Comparison of ENCODE assay signal across 1 cellular context in the genomic region with DNA sequence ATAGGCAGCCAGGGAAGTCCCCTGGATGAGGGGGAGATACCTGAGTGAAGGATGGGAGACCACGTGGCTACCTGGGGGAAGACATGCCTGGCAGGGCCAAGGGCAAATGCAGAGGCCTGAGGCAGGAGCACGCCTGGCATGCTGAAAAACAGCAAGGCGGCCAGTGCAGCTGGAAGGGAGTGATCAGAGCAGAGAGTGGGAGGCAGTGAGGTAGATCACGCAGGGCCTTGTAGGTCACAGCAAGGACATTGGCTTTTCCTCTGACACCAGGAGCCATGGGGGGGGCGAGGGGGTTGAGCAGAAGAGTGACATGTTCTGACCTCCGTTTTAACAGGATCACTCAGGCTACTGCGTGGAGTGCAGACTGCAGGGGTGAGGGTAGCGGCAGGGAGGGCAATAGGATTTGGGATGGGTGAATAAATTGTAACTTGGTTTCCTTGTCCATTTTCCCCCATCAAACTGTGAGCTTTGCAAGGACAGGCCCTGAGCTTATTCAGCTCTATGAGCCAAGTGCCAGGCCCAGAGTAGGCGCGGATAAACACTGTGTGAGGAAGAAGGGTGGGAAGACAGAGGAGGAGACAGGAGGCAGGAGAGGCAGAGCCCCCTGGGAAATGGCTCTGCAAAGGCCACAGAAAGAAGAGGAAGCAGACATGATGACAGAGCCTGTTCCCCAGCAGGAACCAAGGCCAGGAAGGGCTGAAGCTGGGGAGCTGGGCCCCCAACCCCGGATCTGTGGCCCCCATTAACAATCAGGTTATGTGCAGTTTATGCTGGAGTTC.
TF ChIP-seq lines count a peak whose summit lies in the region.

No MANE protein-coding gene starts in this region.

TF ChIP-seq in K562, 482 proteins besides CTCF, POLR2A, EP300 and RAD21 (continued from another document):
- TF ChIP-seq, protein P1, sequence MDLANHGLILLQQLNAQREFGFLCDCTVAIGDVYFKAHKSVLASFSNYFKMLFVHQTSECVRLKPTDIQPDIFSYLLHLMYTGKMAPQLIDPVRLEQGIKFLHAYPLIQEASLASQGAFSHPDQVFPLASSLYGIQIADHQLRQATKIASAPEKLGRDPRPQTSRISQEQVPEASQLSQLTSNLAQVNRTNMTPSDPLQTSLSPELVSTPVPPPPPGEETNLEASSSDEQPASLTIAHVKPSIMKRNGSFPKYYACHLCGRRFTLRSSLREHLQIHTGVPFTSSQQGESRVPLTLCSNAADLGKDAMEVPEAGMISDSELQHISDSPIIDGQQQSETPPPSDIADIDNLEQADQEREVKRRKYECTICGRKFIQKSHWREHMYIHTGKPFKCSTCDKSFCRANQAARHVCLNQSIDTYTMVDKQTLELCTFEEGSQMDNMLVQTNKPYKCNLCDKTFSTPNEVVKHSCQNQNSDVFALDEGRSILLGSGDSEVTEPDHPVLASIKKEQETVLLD (IDR thresholded peaks at IDR 0.05): no peak
- no peak for TF ChIP-seq ZBTB17 (CRISPR knock-in tag; IDR thresholded peaks at IDR 0.05)
- TF ChIP-seq, protein P2, sequence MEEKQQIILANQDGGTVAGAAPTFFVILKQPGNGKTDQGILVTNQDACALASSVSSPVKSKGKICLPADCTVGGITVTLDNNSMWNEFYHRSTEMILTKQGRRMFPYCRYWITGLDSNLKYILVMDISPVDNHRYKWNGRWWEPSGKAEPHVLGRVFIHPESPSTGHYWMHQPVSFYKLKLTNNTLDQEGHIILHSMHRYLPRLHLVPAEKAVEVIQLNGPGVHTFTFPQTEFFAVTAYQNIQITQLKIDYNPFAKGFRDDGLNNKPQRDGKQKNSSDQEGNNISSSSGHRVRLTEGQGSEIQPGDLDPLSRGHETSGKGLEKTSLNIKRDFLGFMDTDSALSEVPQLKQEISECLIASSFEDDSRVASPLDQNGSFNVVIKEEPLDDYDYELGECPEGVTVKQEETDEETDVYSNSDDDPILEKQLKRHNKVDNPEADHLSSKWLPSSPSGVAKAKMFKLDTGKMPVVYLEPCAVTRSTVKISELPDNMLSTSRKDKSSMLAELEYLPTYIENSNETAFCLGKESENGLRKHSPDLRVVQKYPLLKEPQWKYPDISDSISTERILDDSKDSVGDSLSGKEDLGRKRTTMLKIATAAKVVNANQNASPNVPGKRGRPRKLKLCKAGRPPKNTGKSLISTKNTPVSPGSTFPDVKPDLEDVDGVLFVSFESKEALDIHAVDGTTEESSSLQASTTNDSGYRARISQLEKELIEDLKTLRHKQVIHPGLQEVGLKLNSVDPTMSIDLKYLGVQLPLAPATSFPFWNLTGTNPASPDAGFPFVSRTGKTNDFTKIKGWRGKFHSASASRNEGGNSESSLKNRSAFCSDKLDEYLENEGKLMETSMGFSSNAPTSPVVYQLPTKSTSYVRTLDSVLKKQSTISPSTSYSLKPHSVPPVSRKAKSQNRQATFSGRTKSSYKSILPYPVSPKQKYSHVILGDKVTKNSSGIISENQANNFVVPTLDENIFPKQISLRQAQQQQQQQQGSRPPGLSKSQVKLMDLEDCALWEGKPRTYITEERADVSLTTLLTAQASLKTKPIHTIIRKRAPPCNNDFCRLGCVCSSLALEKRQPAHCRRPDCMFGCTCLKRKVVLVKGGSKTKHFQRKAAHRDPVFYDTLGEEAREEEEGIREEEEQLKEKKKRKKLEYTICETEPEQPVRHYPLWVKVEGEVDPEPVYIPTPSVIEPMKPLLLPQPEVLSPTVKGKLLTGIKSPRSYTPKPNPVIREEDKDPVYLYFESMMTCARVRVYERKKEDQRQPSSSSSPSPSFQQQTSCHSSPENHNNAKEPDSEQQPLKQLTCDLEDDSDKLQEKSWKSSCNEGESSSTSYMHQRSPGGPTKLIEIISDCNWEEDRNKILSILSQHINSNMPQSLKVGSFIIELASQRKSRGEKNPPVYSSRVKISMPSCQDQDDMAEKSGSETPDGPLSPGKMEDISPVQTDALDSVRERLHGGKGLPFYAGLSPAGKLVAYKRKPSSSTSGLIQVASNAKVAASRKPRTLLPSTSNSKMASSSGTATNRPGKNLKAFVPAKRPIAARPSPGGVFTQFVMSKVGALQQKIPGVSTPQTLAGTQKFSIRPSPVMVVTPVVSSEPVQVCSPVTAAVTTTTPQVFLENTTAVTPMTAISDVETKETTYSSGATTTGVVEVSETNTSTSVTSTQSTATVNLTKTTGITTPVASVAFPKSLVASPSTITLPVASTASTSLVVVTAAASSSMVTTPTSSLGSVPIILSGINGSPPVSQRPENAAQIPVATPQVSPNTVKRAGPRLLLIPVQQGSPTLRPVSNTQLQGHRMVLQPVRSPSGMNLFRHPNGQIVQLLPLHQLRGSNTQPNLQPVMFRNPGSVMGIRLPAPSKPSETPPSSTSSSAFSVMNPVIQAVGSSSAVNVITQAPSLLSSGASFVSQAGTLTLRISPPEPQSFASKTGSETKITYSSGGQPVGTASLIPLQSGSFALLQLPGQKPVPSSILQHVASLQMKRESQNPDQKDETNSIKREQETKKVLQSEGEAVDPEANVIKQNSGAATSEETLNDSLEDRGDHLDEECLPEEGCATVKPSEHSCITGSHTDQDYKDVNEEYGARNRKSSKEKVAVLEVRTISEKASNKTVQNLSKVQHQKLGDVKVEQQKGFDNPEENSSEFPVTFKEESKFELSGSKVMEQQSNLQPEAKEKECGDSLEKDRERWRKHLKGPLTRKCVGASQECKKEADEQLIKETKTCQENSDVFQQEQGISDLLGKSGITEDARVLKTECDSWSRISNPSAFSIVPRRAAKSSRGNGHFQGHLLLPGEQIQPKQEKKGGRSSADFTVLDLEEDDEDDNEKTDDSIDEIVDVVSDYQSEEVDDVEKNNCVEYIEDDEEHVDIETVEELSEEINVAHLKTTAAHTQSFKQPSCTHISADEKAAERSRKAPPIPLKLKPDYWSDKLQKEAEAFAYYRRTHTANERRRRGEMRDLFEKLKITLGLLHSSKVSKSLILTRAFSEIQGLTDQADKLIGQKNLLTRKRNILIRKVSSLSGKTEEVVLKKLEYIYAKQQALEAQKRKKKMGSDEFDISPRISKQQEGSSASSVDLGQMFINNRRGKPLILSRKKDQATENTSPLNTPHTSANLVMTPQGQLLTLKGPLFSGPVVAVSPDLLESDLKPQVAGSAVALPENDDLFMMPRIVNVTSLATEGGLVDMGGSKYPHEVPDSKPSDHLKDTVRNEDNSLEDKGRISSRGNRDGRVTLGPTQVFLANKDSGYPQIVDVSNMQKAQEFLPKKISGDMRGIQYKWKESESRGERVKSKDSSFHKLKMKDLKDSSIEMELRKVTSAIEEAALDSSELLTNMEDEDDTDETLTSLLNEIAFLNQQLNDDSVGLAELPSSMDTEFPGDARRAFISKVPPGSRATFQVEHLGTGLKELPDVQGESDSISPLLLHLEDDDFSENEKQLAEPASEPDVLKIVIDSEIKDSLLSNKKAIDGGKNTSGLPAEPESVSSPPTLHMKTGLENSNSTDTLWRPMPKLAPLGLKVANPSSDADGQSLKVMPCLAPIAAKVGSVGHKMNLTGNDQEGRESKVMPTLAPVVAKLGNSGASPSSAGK (IDR thresholded peaks at IDR 0.05): peak; percentile 47; the same call in 1 of the 2 replicates
- no peak for TF ChIP-seq KDM4B (IDR thresholded peaks at IDR 0.05; ENCODE audit: borderline replicate concordance in 2 of 2, low read depth in 1 of 2)
- no peak for TF ChIP-seq PCBP2 (IDR thresholded peaks at IDR 0.05; ENCODE audit: low read depth, low read length, poor library complexity, severe bottlenecking)
- TF ChIP-seq, protein P3, sequence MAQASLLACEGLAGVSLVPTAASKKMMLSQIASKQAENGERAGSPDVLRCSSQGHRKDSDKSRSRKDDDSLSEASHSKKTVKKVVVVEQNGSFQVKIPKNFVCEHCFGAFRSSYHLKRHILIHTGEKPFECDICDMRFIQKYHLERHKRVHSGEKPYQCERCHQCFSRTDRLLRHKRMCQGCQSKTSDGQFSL (CRISPR knock-in tag; IDR thresholded peaks at IDR 0.05): peak; percentile 94
- TF ChIP-seq, protein P3 (tag; IDR thresholded peaks at IDR 0.05): no peak
- TF ChIP-seq, protein P4, sequence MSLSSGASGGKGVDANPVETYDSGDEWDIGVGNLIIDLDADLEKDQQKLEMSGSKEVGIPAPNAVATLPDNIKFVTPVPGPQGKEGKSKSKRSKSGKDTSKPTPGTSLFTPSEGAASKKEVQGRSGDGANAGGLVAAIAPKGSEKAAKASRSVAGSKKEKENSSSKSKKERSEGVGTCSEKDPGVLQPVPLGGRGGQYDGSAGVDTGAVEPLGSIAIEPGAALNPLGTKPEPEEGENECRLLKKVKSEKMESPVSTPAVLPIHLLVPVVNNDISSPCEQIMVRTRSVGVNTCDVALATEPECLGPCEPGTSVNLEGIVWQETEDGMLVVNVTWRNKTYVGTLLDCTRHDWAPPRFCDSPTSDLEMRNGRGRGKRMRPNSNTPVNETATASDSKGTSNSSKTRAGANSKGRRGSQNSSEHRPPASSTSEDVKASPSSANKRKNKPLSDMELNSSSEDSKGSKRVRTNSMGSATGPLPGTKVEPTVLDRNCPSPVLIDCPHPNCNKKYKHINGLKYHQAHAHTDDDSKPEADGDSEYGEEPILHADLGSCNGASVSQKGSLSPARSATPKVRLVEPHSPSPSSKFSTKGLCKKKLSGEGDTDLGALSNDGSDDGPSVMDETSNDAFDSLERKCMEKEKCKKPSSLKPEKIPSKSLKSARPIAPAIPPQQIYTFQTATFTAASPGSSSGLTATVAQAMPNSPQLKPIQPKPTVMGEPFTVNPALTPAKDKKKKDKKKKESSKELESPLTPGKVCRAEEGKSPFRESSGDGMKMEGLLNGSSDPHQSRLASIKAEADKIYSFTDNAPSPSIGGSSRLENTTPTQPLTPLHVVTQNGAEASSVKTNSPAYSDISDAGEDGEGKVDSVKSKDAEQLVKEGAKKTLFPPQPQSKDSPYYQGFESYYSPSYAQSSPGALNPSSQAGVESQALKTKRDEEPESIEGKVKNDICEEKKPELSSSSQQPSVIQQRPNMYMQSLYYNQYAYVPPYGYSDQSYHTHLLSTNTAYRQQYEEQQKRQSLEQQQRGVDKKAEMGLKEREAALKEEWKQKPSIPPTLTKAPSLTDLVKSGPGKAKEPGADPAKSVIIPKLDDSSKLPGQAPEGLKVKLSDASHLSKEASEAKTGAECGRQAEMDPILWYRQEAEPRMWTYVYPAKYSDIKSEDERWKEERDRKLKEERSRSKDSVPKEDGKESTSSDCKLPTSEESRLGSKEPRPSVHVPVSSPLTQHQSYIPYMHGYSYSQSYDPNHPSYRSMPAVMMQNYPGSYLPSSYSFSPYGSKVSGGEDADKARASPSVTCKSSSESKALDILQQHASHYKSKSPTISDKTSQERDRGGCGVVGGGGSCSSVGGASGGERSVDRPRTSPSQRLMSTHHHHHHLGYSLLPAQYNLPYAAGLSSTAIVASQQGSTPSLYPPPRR (CRISPR knock-in tag; IDR thresholded peaks at IDR 0.05; ENCODE audit: borderline replicate concordance): no peak
- TF ChIP-seq, protein P5, sequence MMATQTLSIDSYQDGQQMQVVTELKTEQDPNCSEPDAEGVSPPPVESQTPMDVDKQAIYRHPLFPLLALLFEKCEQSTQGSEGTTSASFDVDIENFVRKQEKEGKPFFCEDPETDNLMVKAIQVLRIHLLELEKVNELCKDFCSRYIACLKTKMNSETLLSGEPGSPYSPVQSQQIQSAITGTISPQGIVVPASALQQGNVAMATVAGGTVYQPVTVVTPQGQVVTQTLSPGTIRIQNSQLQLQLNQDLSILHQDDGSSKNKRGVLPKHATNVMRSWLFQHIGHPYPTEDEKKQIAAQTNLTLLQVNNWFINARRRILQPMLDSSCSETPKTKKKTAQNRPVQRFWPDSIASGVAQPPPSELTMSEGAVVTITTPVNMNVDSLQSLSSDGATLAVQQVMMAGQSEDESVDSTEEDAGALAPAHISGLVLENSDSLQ (IDR thresholded peaks at IDR 0.05): peak; percentile 57; the same call in 1 of the 2 replicates
- TF ChIP-seq DPF2 (IDR thresholded peaks at IDR 0.05): peak; percentile 45; the same call in 1 of the 2 replicates
- peak; percentile 75 for TF ChIP-seq WHSC1 (IDR thresholded peaks at IDR 0.05; ENCODE audit: low read length)
- TF ChIP-seq ESRRA (IDR thresholded peaks at IDR 0.05; ENCODE audit: borderline replicate concordance, low read depth): peak; percentile 87
- no peak for TF ChIP-seq PHF21A (IDR thresholded peaks at IDR 0.05; ENCODE audit: borderline replicate concordance, low read depth)
